ENCODE assay signal across 18 cellular contexts in genomic region chr2:164145093-164145987, GRCh38.
DNase-seq lines count a peak whose midpoint lies in the region; ATAC-seq and TF ChIP-seq lines count a peak whose summit lies in the region.
"Had no signal": no experiment of that assay in that cellular context is flagged by ENCODE, and none has a peak within 500 bp of the region (broad histone marks: within the 10 kb centered on the region; RNA-seq: fewer than 3 reads in every experiment).

No MANE protein-coding gene starts in this region.

- H3K14ac ChIP-seq in neuronal stem cell (ENCODE audit: low read length): no peak overlapping the region

- ATAC-seq in GM18909 (IDR thresholded peaks at IDR 0.05; ENCODE audit: poor library complexity, unreplicated experiment): peak; percentile 46
- no peak for ATAC-seq in HG02981 (IDR thresholded peaks at IDR 0.05; ENCODE audit: unreplicated experiment)
- no peak for ATAC-seq in upper lobe of right lung
- ATAC-seq: GM12878; lower lobe of right lung; stimulated activated effector memory CD8-positive, alpha-beta T cell treated with anti-CD3 and anti-CD28 coated beads, Interleukin-12 subunit alpha, Interleukin-12 subunit beta, amount 100 ng/mL, for 72 hours had no signal

- H3K36me3 ChIP-seq in OCI-LY3 (replicated peaks; ENCODE audit: low read depth, low read length) (no peaks in the 10 kb centered on the region), fibroblast of lung (ENCODE audit: control insufficient read depth, insufficient read depth, low read length) (no peaks in the 10 kb centered on the region), skeletal muscle satellite cell (ENCODE audit: insufficient read depth, low read length) (no peaks in the 10 kb centered on the region), neuronal stem cell (replicated peaks in 1 of 2; ENCODE audit: control insufficient read depth in 2 of 2, insufficient read depth in 2 of 2, low read length in 2 of 2) (no peaks in the 10 kb centered on the region), upper lobe of right lung (no peaks in the 10 kb centered on the region)
- H3K36me3 ChIP-seq: esophagus muscularis mucosa, lower lobe of right lung, WERI-Rb-1 had no signal

- WGBS in neuronal stem cell (ENCODE audit: extremely low coverage in 2 of 2, insufficient read length in 2 of 2, insufficient replicate concordance in 1 of 2), 2 donors: no CpG with 5 or more reads among the region's 3 CpGs

- H3K4me1 ChIP-seq in OCI-LY3 (ENCODE audit: low read length) (peaks cover 12% of the 10 kb centered on the region), fibroblast of lung (ENCODE audit: control insufficient read depth, extremely low read depth, insufficient read depth, low read length) (peaks cover 2% of the 10 kb centered on the region), skeletal muscle satellite cell (ENCODE audit: control insufficient read depth, insufficient read depth, low read length) (peaks cover 24% of the 10 kb centered on the region), neuronal stem cell (ENCODE audit: control insufficient read depth in 2 of 2, insufficient read depth in 1 of 2, low read depth in 1 of 2, low read length in 2 of 2) (no peaks in the 10 kb centered on the region), upper lobe of right lung (no peaks in the 10 kb centered on the region)
- H3K4me1 ChIP-seq: esophagus muscularis mucosa, lower lobe of right lung had no signal

- H3K23ac ChIP-seq in neuronal stem cell (ENCODE audit: low read depth, low read length, poor library complexity): no peak overlapping the region

- peak; percentile 66 to 74 for DNase-seq in fibroblast of lung (ENCODE audit: low read depth in 2 of 2)
- no peak for DNase-seq in neuronal stem cell (ENCODE audit: low spot score)
- no peak for DNase-seq in upper lobe of right lung
- DNase-seq: anterior cingulate cortex, DND-41, lower lobe of right lung, NCI-H1930, NCI-H526, nephron progenitor cell, PC-9, WERI-Rb-1 had no signal

- H2BK120ac ChIP-seq in neuronal stem cell (ENCODE audit: low read depth, low read length): no peak overlapping the region

- H3K79me2 ChIP-seq in OCI-LY3 (ENCODE audit: low read length) (no peaks in the 10 kb centered on the region), fibroblast of lung (ENCODE audit: control insufficient read depth, insufficient read depth, low read length) (no peaks in the 10 kb centered on the region)

- no peak overlapping the region for H2AK5ac ChIP-seq in neuronal stem cell (ENCODE audit: low read depth, low read length)

- no peaks in the 10 kb centered on the region for H3K9me3 ChIP-seq in OCI-LY3 (ENCODE audit: insufficient read depth, low read length)
- no peaks in the 10 kb centered on the region for H3K9me3 ChIP-seq in fibroblast of lung (ENCODE audit: control insufficient read depth, insufficient read depth, low read depth, low read length)
- no peaks in the 10 kb centered on the region for H3K9me3 ChIP-seq in skeletal muscle satellite cell (replicated peaks; ENCODE audit: low read length)
- no peaks in the 10 kb centered on the region for H3K9me3 ChIP-seq in neuronal stem cell (replicated peaks in 1 of 2; ENCODE audit: control insufficient read depth in 2 of 2, insufficient read depth in 1 of 2, low read depth in 1 of 2, low read length in 2 of 2)
- H3K9me3 ChIP-seq in upper lobe of right lung: no peaks in the 10 kb centered on the region
- H3K9me3 ChIP-seq: esophagus muscularis mucosa, lower lobe of right lung had no signal

- TF ChIP-seq CTCF in OCI-LY3 (IDR thresholded peaks at IDR 0.05; ENCODE audit: low read depth, low read length) (no peak), fibroblast of lung (conservative IDR thresholded peaks at IDR 0.05 in 1 of 2, IDR thresholded peaks at IDR 0.05 in 1 of 2; ENCODE audit: low read depth in 1 of 2, low read length in 2 of 2) (no peak), upper lobe of right lung (IDR thresholded peaks at IDR 0.05) (no peak)

- H3K27me3 ChIP-seq in OCI-LY3 (ENCODE audit: low read depth, low read length) (no peaks in the 10 kb centered on the region), fibroblast of lung (ENCODE audit: control insufficient read depth, insufficient read depth, low read length) (no peaks in the 10 kb centered on the region), skeletal muscle satellite cell (ENCODE audit: control insufficient read depth, insufficient read depth, low read length) (no peaks in the 10 kb centered on the region), neuronal stem cell (ENCODE audit: control insufficient read depth in 3 of 3, insufficient read depth in 3 of 3, low read depth in 1 of 3, low read length in 3 of 3) (no peaks in the 10 kb centered on the region), upper lobe of right lung (no peaks in the 10 kb centered on the region)
- H3K27me3 ChIP-seq: esophagus muscularis mucosa had no signal

- no peak overlapping the region for H3K9ac ChIP-seq in OCI-LY3 (ENCODE audit: low read length)
- no peak overlapping the region for H3K9ac ChIP-seq in fibroblast of lung (ENCODE audit: insufficient read depth, low read length)
- H3K9ac ChIP-seq in skeletal muscle satellite cell (ENCODE audit: low read depth, low read length): peak overlapping the region; percentile 69
- H3K9ac ChIP-seq in neuronal stem cell (ENCODE audit: low read depth, low read length, poor library complexity): no peak overlapping the region

- no peak overlapping the region for H2AFZ ChIP-seq in OCI-LY3 (ENCODE audit: low read depth, low read length)
- H2AFZ ChIP-seq in fibroblast of lung (ENCODE audit: low read length): peak overlapping the region; percentile 33
- H2AFZ ChIP-seq in neuronal stem cell (ENCODE audit: low read length): no peak overlapping the region
- H2AFZ ChIP-seq: PC-9 had no signal

- no peak overlapping the region for H3K4ac ChIP-seq in neuronal stem cell (ENCODE audit: low read length)

- no peak overlapping the region for H2BK15ac ChIP-seq in neuronal stem cell (ENCODE audit: low read length)

- no peaks in the 10 kb centered on the region for H4K20me1 ChIP-seq in OCI-LY3 (ENCODE audit: insufficient read depth, low read length)
- H4K20me1 ChIP-seq in fibroblast of lung (ENCODE audit: control insufficient read depth, extremely low read depth, insufficient read depth, low read length): no peaks in the 10 kb centered on the region

- no peak overlapping the region for H3K18ac ChIP-seq in neuronal stem cell (ENCODE audit: low read length)

- H3K4me3 ChIP-seq in OCI-LY3 (ENCODE audit: low read length) (no peak overlapping the region), fibroblast of lung (replicated peaks in 1 of 4; ENCODE audit: control extremely low read depth in 1 of 4, insufficient read depth in 1 of 4, low read depth in 3 of 4, low read length in 4 of 4) (peak overlapping the region in 1 of 4 experiments; percentile 14), skeletal muscle satellite cell (ENCODE audit: low read length) (peak overlapping the region; percentile 31), neuronal stem cell (ENCODE audit: low read length in 2 of 2) (no peak overlapping the region), upper lobe of right lung (no peak overlapping the region)
- H3K4me3 ChIP-seq: esophagus muscularis mucosa, GM12878, lower lobe of right lung, PC-9 had no signal

- no peak overlapping the region for H3K27ac ChIP-seq in OCI-LY3 (ENCODE audit: low read length)
- peak overlapping the region; percentile 30 for H3K27ac ChIP-seq in fibroblast of lung (ENCODE audit: insufficient read depth, low read length)
- H3K27ac ChIP-seq in neuronal stem cell (replicated peaks; ENCODE audit: low read length): no peak overlapping the region
- H3K27ac ChIP-seq in upper lobe of right lung: no peak overlapping the region
- H3K27ac ChIP-seq: esophagus muscularis mucosa, lower lobe of right lung, PC-9, WERI-Rb-1 had no signal

- intact Hi-C loops in upper lobe of right lung (cut with DNase I): no loop called here

- H4K91ac ChIP-seq in neuronal stem cell (ENCODE audit: low read depth, low read length, poor library complexity): no peak overlapping the region

- no peak overlapping the region for H2BK12ac ChIP-seq in neuronal stem cell (ENCODE audit: low read length)

- no peak overlapping the region for H2BK5ac ChIP-seq in neuronal stem cell (ENCODE audit: low read length)

- H4K8ac ChIP-seq in neuronal stem cell (ENCODE audit: low read depth, low read length): no peak overlapping the region

- no peaks in the 10 kb centered on the region for H3K79me1 ChIP-seq in neuronal stem cell (ENCODE audit: low read depth, low read length)

- H3K4me2 ChIP-seq in OCI-LY3 (ENCODE audit: low read length) (peak overlapping the region; percentile 23; the same call in 1 of the 2 replicates), fibroblast of lung (ENCODE audit: extremely low read depth, insufficient read depth, low read length) (peak overlapping the region; percentile 72), skeletal muscle satellite cell (ENCODE audit: low read length) (peak overlapping the region; percentile 72), neuronal stem cell (ENCODE audit: insufficient read depth, low read length, poor library complexity, severe bottlenecking) (no peak overlapping the region)
- H3K4me2 ChIP-seq: PC-9 had no signal

Comparison
In these comparisons a context has a peak if more than half of its experiments do, and no peak if none do; other contexts are left out.
1. DNase-seq: peak in fibroblast of lung (2 of 2); none in neuronal stem cell (single experiment) and upper lobe of right lung (single experiment).